In genomic region chr20:25750765-25751696, GRCh38 we compare ENCODE assay signal across 8 cellular contexts. TPM values are rescaled to one million over a fixed set of nuclear protein-coding genes. Genes with fewer than 3 reads are reported as not detected.
DNase-seq lines count a peak whose midpoint lies in the region; ATAC-seq and TF ChIP-seq lines count a peak whose summit lies in the region.

No MANE protein-coding gene starts in this region.

- H3K4me3 ChIP-seq in NB4 (ENCODE audit: low read depth, low read length) (no peak overlapping the region), mononuclear cell (ENCODE audit: low read length) (peak overlapping the region; percentile 40)

- DNase-seq in C1 segment of cervical spinal cord (lab: John Stamatoyannopoulos, UW) (peak in 8 of 14 donors; percentile 5 to 54 (median 30)), NB4 (ENCODE audit: low read depth) (peak; percentile 12)
- peak; percentile 56 for DNase-seq in activated CD4-positive, alpha-beta T cell treated with anti-CD3 and anti-CD28 coated beads, Interleukin-2, amount 50 U/mL, for 1 hour
- peak; percentile 19 for DNase-seq in effector CD4-positive, alpha-beta T cell
- DNase-seq in stimulated activated CD8-positive, alpha-beta memory T cell treated with anti-CD3 and anti-CD28 coated beads, Interleukin-4, amount 100 ng/mL, for 4 hours (ENCODE audit: low read depth in 2 of 2, low spot score in 1 of 2): peak; percentile 17 to 18

- peak; percentile 80 for ATAC-seq in GM21360 (IDR thresholded peaks at IDR 0.05; ENCODE audit: unreplicated experiment)
- no peak for ATAC-seq in HG03442 (IDR thresholded peaks at IDR 0.05; ENCODE audit: unreplicated experiment)

- no peaks in the 10 kb centered on the region for H3K9me3 ChIP-seq in mononuclear cell (ENCODE audit: low read depth, low read length)

- TF ChIP-seq CTCF in NB4 (IDR thresholded peaks at IDR 0.05; ENCODE audit: low read depth, low read length): no peak

- H3K4me1 ChIP-seq in mononuclear cell (ENCODE audit: insufficient read depth, low read length): peaks cover 6% of the 10 kb centered on the region

- H3K27me3 ChIP-seq in mononuclear cell (ENCODE audit: insufficient read depth, low read length): no peaks in the 10 kb centered on the region

- no peak for TF ChIP-seq POLR2A in NB4 (IDR thresholded peaks at IDR 0.05; ENCODE audit: extremely low read depth, insufficient read length)

RNA-seq across cellular contexts. Expression of gene ZNF337, which starts 54.4 kb away (rescaled TPM):
- 10.8 TPM for total RNA-seq in mononuclear cell
